Comparison of ENCODE assay signal across 2 cellular contexts in the genomic region with DNA sequence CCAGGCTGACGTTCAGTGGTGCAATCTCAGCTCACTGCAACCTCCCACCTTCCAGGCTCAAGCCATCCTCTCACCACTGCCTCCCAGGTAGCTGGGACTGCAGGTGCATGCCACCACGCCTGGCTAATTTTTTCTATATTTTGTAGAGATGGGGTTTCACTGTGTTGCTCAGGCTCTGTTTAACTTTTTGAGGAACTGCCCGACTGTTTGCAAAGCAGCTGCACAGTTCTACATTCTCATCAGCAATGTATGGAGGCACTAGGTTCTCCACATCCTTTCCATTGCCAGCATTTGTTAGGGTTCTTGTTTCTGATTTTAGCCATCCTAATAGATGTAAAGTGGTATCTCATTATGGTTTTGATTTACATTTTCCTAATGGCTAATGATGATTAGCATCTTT.
TF ChIP-seq lines count a peak whose summit lies in the region.

No MANE protein-coding gene starts in this region.

TF ChIP-seq in GM12891, 5 proteins besides CTCF, POLR2A, EP300 and RAD21:
- peak; percentile 64 for TF ChIP-seq SPI1 (IDR thresholded peaks at IDR 0.05; ENCODE audit: low read depth, low read length)
- no peak for TF ChIP-seq POLR2AphosphoS5 (IDR thresholded peaks at IDR 0.05; ENCODE audit: low read depth, low read length)

TF ChIP-seq in HepG2, 621 proteins besides CTCF, POLR2A, EP300 and RAD21:
- TF ChIP-seq PRMT3 (CRISPR knock-in tag; IDR thresholded peaks at IDR 0.05; ENCODE audit: borderline replicate concordance, low read depth) (no peak), ZNF460 (CRISPR knock-in tag; IDR thresholded peaks at IDR 0.05; ENCODE audit: borderline replicate concordance) (peak; percentile 40; the same call in 1 of the 2 replicates)
